ENCODE assay signal across 19 cellular contexts in genomic region chr5:80250801-80251200, GRCh38. TPM values are rescaled to one million over a fixed set of nuclear protein-coding genes. Genes with fewer than 3 reads are reported as not detected.
DNase-seq lines count a peak whose midpoint lies in the region; ATAC-seq lines count a peak whose summit lies in the region.
"Had no signal": no experiment of that assay in that cellular context is flagged by ENCODE, and none has a peak within 500 bp of the region (broad histone marks: within the 10 kb centered on the region; RNA-seq: fewer than 3 reads in every experiment).

No MANE protein-coding gene starts in this region.

- no peak overlapping the region for H3K4me3 ChIP-seq in CD4-positive, CD25-positive, alpha-beta regulatory T cell (ENCODE audit: low read depth, low read length)
- H3K4me3 ChIP-seq in CD8-positive, alpha-beta memory T cell (ENCODE audit: low read length), result no peak overlapping the region
- no peak overlapping the region for H3K4me3 ChIP-seq in naive thymus-derived CD4-positive, alpha-beta T cell (ENCODE audit: low read length)
- H3K4me3 ChIP-seq: coronary artery, smooth muscle cell had no signal

- intact Hi-C loops in naive thymus-derived CD4-positive, alpha-beta T cell (cut with micrococcal nuclease), result loop anchor here (5.0 to 10.0 kb wide), 4 partner anchors 636 to 1052 kb away; partner anchors contain the start of genes JMY (in 2 of the 2), TENT2 (in 1 of the 2) and ZCCHC9 (in 1 of the 2)

- no peaks in the 10 kb centered on the region for H3K9me3 ChIP-seq in CD4-positive, CD25-positive, alpha-beta regulatory T cell (ENCODE audit: control insufficient read depth in 2 of 2, low read length in 2 of 2)
- no peaks in the 10 kb centered on the region for H3K9me3 ChIP-seq in CD8-positive, alpha-beta memory T cell (ENCODE audit: low read length)
- H3K9me3 ChIP-seq in T-helper 17 cell (ENCODE audit: control insufficient read depth, low read length, poor library complexity, severe bottlenecking), result no peaks in the 10 kb centered on the region
- no peaks in the 10 kb centered on the region for H3K9me3 ChIP-seq in naive thymus-derived CD4-positive, alpha-beta T cell (ENCODE audit: control insufficient read depth in 2 of 3, low read length in 3 of 3)

- peak overlapping the region in 3 of 4 donors; percentile 0 to 36 (median 26) for H3K4me3 Mint-ChIP-seq in CD4-positive, CD25-positive, alpha-beta regulatory T cell
- H3K4me3 Mint-ChIP-seq in CD8-positive, alpha-beta memory T cell, result peak overlapping the region in 3 of 7 donors; percentile 13 to 66 (median 18)
- H3K4me3 Mint-ChIP-seq in T-helper 17 cell, result peak overlapping the region; percentile 56
- H3K4me3 Mint-ChIP-seq in naive thymus-derived CD4-positive, alpha-beta T cell, result peak overlapping the region in 9 of 10 donors; percentile 43 to 98 (median 92)
- H3K4me3 Mint-ChIP-seq: B cell had no signal

- H3K27me3 Mint-ChIP-seq in CD4-positive, CD25-positive, alpha-beta regulatory T cell, result no peaks in the 10 kb centered on the region
- H3K27me3 Mint-ChIP-seq in CD8-positive, alpha-beta memory T cell, result no peaks in the 10 kb centered on the region
- H3K27me3 Mint-ChIP-seq in T-helper 17 cell, result no peaks in the 10 kb centered on the region
- no peaks in the 10 kb centered on the region for H3K27me3 Mint-ChIP-seq in naive thymus-derived CD4-positive, alpha-beta T cell
- H3K27me3 Mint-ChIP-seq: B cell, naive B cell had no signal

- peak overlapping the region; percentile 5 to 86 (median 16) for H3K27ac Mint-ChIP-seq in CD4-positive, CD25-positive, alpha-beta regulatory T cell
- peak overlapping the region in 6 of 8 donors; percentile 5 to 83 (median 34) for H3K27ac Mint-ChIP-seq in CD8-positive, alpha-beta memory T cell
- H3K27ac Mint-ChIP-seq in T-helper 17 cell, result peak overlapping the region; percentile 97
- peak overlapping the region in 8 of 9 donors; percentile 3 to 99 (median 78) for H3K27ac Mint-ChIP-seq in naive thymus-derived CD4-positive, alpha-beta T cell
- H3K27ac Mint-ChIP-seq: B cell, naive B cell had no signal

- H3K27ac ChIP-seq in CD4-positive, CD25-positive, alpha-beta regulatory T cell (ENCODE audit: insufficient read depth, low read length, poor library complexity, severe bottlenecking), result no peak overlapping the region
- H3K27ac ChIP-seq in CD8-positive, alpha-beta memory T cell (ENCODE audit: low read depth, low read length), result no peak overlapping the region
- peak overlapping the region; percentile 11 for H3K27ac ChIP-seq in naive thymus-derived CD4-positive, alpha-beta T cell (ENCODE audit: low read depth, low read length)
- H3K27ac ChIP-seq: coronary artery, foreskin keratinocyte had no signal

- CTCF ChIA-PET in CD8-positive, alpha-beta memory T cell (lab: Charles Lee), result interaction anchor here (1.0 to 1.2 kb wide), 2 partner anchors 8 to 57 kb away, joined by 3 read pairs; no protein-coding TSS in a partner anchor
- CTCF ChIA-PET in naive thymus-derived CD4-positive, alpha-beta T cell (lab: Charles Lee), result interaction anchor here (0.7 to 1.2 kb wide), 2 partner anchors 16 to 167 kb away, joined by 3 to 4 read pairs; no protein-coding TSS in a partner anchor

- H3K27me3 ChIP-seq in CD4-positive, CD25-positive, alpha-beta regulatory T cell (ENCODE audit: control insufficient read depth, insufficient read depth, low read length), result no peaks in the 10 kb centered on the region
- H3K27me3 ChIP-seq in CD8-positive, alpha-beta memory T cell (ENCODE audit: insufficient read depth, low read length, poor library complexity, severe bottlenecking), result no peaks in the 10 kb centered on the region
- H3K27me3 ChIP-seq in naive thymus-derived CD4-positive, alpha-beta T cell (ENCODE audit: control insufficient read depth in 2 of 2, insufficient read depth in 2 of 2, low read length in 2 of 2), result no peaks in the 10 kb centered on the region
- H3K27me3 ChIP-seq: foreskin keratinocyte had no signal

- H3K36me3 Mint-ChIP-seq in CD4-positive, CD25-positive, alpha-beta regulatory T cell, result peaks cover 23% of the 10 kb centered on the region
- peaks cover 0 to 40% (median 13%) of the 10 kb centered on the region in 3 donors for H3K36me3 Mint-ChIP-seq in CD8-positive, alpha-beta memory T cell
- peaks cover 15% of the 10 kb centered on the region for H3K36me3 Mint-ChIP-seq in T-helper 17 cell (ENCODE audit: low read depth)
- peaks cover 19 to 44% (median 35%) of the 10 kb centered on the region in 5 donors for H3K36me3 Mint-ChIP-seq in naive thymus-derived CD4-positive, alpha-beta T cell
- H3K36me3 Mint-ChIP-seq: naive B cell had no signal

- H3K4me1 Mint-ChIP-seq in CD4-positive, CD25-positive, alpha-beta regulatory T cell, result peaks cover 43 to 88% (median 75%) of the 10 kb centered on the region in 4 donors
- H3K4me1 Mint-ChIP-seq in CD8-positive, alpha-beta memory T cell, result peaks cover 70 to 83% (median 82%) of the 10 kb centered on the region in 3 donors
- peaks cover 71% of the 10 kb centered on the region for H3K4me1 Mint-ChIP-seq in T-helper 17 cell
- peaks cover 56 to 83% (median 75%) of the 10 kb centered on the region in 7 donors for H3K4me1 Mint-ChIP-seq in naive thymus-derived CD4-positive, alpha-beta T cell

- ATAC-seq in CD4-positive, CD25-positive, alpha-beta regulatory T cell (ENCODE audit: low read depth in 2 of 2), result no peak
- ATAC-seq in T-helper 17 cell (no peak), GM18909 (IDR thresholded peaks at IDR 0.05; ENCODE audit: poor library complexity, unreplicated experiment) (no peak)
- ATAC-seq in naive thymus-derived CD4-positive, alpha-beta T cell, result no peak
- ATAC-seq: activated naive CD4-positive, alpha-beta T cell treated with anti-CD3 and anti-CD28 coated beads, Interleukin-2, amount 50 U/mL, for 72 hours; foreskin keratinocyte had no signal

- H3K9me3 Mint-ChIP-seq in CD4-positive, CD25-positive, alpha-beta regulatory T cell, result no peaks in the 10 kb centered on the region
- peaks cover 0 to 1% (median 0%) of the 10 kb centered on the region in 5 donors for H3K9me3 Mint-ChIP-seq in CD8-positive, alpha-beta memory T cell
- H3K9me3 Mint-ChIP-seq in naive thymus-derived CD4-positive, alpha-beta T cell, result no peaks in the 10 kb centered on the region
- H3K9me3 Mint-ChIP-seq: naive B cell had no signal

- POLR2A ChIA-PET in CD8-positive, alpha-beta memory T cell (lab: Charles Lee), result interaction anchor here (0.6 kb wide), 1 partner anchor 70 kb away, joined by 3 read pairs; no protein-coding TSS in a partner anchor
- POLR2A ChIA-PET in naive thymus-derived CD4-positive, alpha-beta T cell (lab: Charles Lee), result interaction anchor here (0.7 to 9.9 kb wide), 11 partner anchors 8 to 159 kb away, joined by 3 to 108 read pairs (median 5); no protein-coding TSS in a partner anchor

- DNase-seq in CD4-positive, CD25-positive, alpha-beta regulatory T cell, result no peak
- no peak for DNase-seq in CD8-positive, alpha-beta memory T cell
- no peak for DNase-seq in T-helper 17 cell
- no peak for DNase-seq in naive thymus-derived CD4-positive, alpha-beta T cell
- no peak for DNase-seq in OCI-M2 (lab: John Stamatoyannopoulos, UW; ENCODE audit: unreplicated experiment)
- no peak for DNase-seq in occipital lobe (lab: John Stamatoyannopoulos, UW)
- DNase-seq: activated CD8-positive, alpha-beta memory T cell treated with anti-CD3 and anti-CD28 coated beads, Interleukin-2, amount 50 U/mL, for 4 hours; foreskin keratinocyte; mammary epithelial cell; MM.1S; naive B cell; NCI-H1930; SHP77; stimulated activated CD4-positive, alpha-beta T cell treated with anti-CD3 and anti-CD28 coated beads, Interleukin-4, amount 100 ng/mL, for 24 hours had no signal

- H3K36me3 ChIP-seq in CD4-positive, CD25-positive, alpha-beta regulatory T cell (ENCODE audit: control insufficient read depth, insufficient read depth, low read length), result no peaks in the 10 kb centered on the region
- H3K36me3 ChIP-seq in CD8-positive, alpha-beta memory T cell (ENCODE audit: insufficient read depth, low read length), result no peaks in the 10 kb centered on the region
- H3K36me3 ChIP-seq in naive thymus-derived CD4-positive, alpha-beta T cell (ENCODE audit: control insufficient read depth in 2 of 3, insufficient read depth in 3 of 3, low read length in 3 of 3), result peaks cover 0 to 7% (median 0%) of the 10 kb centered on the region in 3 experiments

- peaks cover 63% of the 10 kb centered on the region for H3K4me1 ChIP-seq in CD4-positive, CD25-positive, alpha-beta regulatory T cell (ENCODE audit: control insufficient read depth, insufficient read depth, low read length, poor library complexity, severe bottlenecking)
- peaks cover 70% of the 10 kb centered on the region for H3K4me1 ChIP-seq in CD8-positive, alpha-beta memory T cell (ENCODE audit: insufficient read depth, low read length)
- H3K4me1 ChIP-seq in naive thymus-derived CD4-positive, alpha-beta T cell (ENCODE audit: control insufficient read depth in 2 of 2, insufficient read depth in 2 of 2, low read length in 2 of 2), result peaks cover 29 to 62% of the 10 kb centered on the region in 2 donors

RNA-seq across cellular contexts. Expression of gene SERINC5, which starts 5.0 kb away (rescaled TPM):
- 80.3 TPM for total RNA-seq in CD4-positive, CD25-positive, alpha-beta regulatory T cell
- 10 to 100 TPM; 12.7 to 21.5 (median 14.9) TPM for polyA plus RNA-seq in CD4-positive, CD25-positive, alpha-beta regulatory T cell
- 10 to 100 TPM; 32.9 to 33.3 TPM for total RNA-seq in CD8-positive, alpha-beta memory T cell
- 13.7 TPM for polyA plus RNA-seq in CD8-positive, alpha-beta memory T cell
- total RNA-seq in T-helper 17 cell, result 100 to 1,000 TPM; 118 to 119 TPM
- 100 to 1,000 TPM in 4 of 5 experiments, 10 to 100 TPM in 1; 71.2 to 164 (median 163) TPM for total RNA-seq in naive thymus-derived CD4-positive, alpha-beta T cell
- polyA plus RNA-seq in naive thymus-derived CD4-positive, alpha-beta T cell, result 10 to 100 TPM; 34.3 to 34.9 TPM
- total RNA-seq in occipital lobe, result 60.8 TPM

Comparison
In these comparisons a context has a peak if more than half of its experiments do, and no peak if none do; other contexts are left out.
1. H3K27ac Mint-ChIP-seq: peak in every context shown above with its lines; median percentile 97 in T-helper 17 cell; 78 in naive thymus-derived CD4-positive, alpha-beta T cell; 34 in CD8-positive, alpha-beta memory T cell; 16 in CD4-positive, CD25-positive, alpha-beta regulatory T cell.